22 cellular contexts compared by ENCODE assay signal in the genomic region with DNA sequence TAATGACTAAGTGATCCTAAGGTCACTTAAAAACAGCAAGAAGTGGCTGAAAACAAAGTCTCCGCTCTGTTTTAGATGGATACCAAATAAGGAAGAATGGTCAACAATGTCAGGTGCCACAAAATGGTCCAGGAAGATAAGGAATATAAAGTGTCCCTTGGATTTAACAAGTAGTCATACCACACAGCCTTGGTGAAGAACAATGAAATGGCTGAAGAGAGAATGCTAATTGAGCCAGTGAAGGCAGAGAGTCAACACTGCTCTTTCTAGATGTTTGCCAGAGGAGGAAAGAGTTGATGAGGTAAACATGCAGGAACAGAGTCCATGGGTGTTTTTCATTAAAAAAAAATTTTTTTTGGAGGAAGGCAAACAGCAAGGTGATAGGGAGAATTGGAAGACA.
"Had no signal": no experiment of that assay in that cellular context is flagged by ENCODE, and none has a peak within 500 bp of the region (broad histone marks: within the 10 kb centered on the region; RNA-seq: fewer than 3 reads in every experiment).

No MANE protein-coding gene starts in this region.

- DNase-seq: effector CD8-positive, alpha-beta T cell; endodermal cell; foreskin fibroblast; gastrocnemius medialis; head of caudate nucleus; left ventricle myocardium superior; lower lobe of right lung; natural killer cell; occipital lobe; ovary; posterior cingulate gyrus; psoas muscle; right cardiac atrium; spleen; stimulated activated CD4-positive, alpha-beta T cell treated with anti-CD3 and anti-CD28 coated beads, Interleukin-4, amount 100 ng/mL, for 4 hours; stimulated activated naive B cell treated with anti-CD40 and anti-IgM and Interleukin-4, amounts not matched to agents 10 μg/mL and 1 μg/mL and 100 μg/mL, for 72 hours; upper lobe of right lung; uterus had no signal

- H3K27ac ChIP-seq: epithelial cell of prostate, gastrocnemius medialis, lower lobe of right lung, ovary, psoas muscle, skin epidermis, spleen, thoracic aorta, tibial nerve, upper lobe of right lung, uterus had no signal

- H3K4me3 ChIP-seq: gastrocnemius medialis, lower lobe of right lung, ovary, psoas muscle, skin epidermis, spleen, thoracic aorta, tibial nerve, upper lobe of right lung, uterus had no signal

- H3K36me3 ChIP-seq: gastrocnemius medialis, lower lobe of right lung, ovary, spleen, thoracic aorta, tibial nerve, upper lobe of right lung, uterus had no signal

- H3K27me3 ChIP-seq: gastrocnemius medialis, ovary, spleen, tibial nerve, upper lobe of right lung, uterus had no signal

- H3K4me1 ChIP-seq: uterus had no signal

- H3K9me3 ChIP-seq: gastrocnemius medialis, lower lobe of right lung, ovary, psoas muscle, spleen, thoracic aorta, tibial nerve, upper lobe of right lung, uterus had no signal
